Comparison of ENCODE assay signal across 24 cellular contexts in the genomic region with DNA sequence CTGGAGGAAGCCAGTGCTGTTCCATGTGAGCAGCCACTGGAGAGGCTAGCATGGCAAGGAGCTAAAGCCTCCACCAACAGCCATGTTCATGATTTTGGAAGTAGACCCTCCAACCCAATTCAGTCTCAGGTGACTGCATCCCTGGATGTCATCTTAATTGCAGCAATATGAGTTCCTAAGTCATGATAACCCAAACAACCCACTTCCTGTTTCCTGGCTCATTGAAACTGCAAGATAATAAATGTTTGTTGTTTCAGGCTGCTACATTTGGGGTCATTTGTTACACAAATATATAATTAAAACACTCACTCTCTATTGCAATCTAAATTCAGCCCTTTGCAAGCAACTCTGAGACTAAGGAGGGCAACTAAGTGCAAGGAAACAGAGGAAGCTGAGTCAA.
DNase-seq lines count a peak whose midpoint lies in the region; ATAC-seq lines count a peak whose summit lies in the region.
"Had no signal": no experiment of that assay in that cellular context is flagged by ENCODE, and none has a peak within 500 bp of the region (broad histone marks: within the 10 kb centered on the region; RNA-seq: fewer than 3 reads in every experiment).

No MANE protein-coding gene starts in this region.

- DNase-seq in NOMO-1 treated with DMSO at 0.1 percent for 48 hours (lab: John Stamatoyannopoulos, UW; ENCODE audit: unreplicated experiment) (peak; percentile 5), NOMO-1 (lab: John Stamatoyannopoulos, UW; ENCODE audit: unreplicated experiment in 2 of 2) (no peak), NCI-H748 (lab: John Stamatoyannopoulos, UW; ENCODE audit: unreplicated experiment) (peak; percentile 78), dermis blood vessel endothelial cell (peak; percentile 2), aorta (no peak), HuH-7.5 (ENCODE audit: low spot score) (no peak), SJCRH30 (no peak)
- DNase-seq: AML-193; Caco-2; CD8-positive, alpha-beta T cell; HCEC 1CT; IMR-90; MM.1S; NCI-H1048; NCI-H187; NCI-H2081 treated with DMSO at 0.1 percent for 48 hours; NCI-H524; PC-3 had no signal

- H3K4me1 ChIP-seq in aorta (ENCODE audit: control insufficient read depth in 1 of 2, insufficient read depth in 2 of 2, low read length in 2 of 2) (peaks cover 0 to 7% of the 10 kb centered on the region in 2 donors), SJCRH30 (no peaks in the 10 kb centered on the region)
- H3K4me1 ChIP-seq: A549, Caco-2 had no signal

- intact Hi-C loops in aorta (cut with DNase I) = loop anchor here in 1 of 2 donors (5.0 kb wide), 1 partner anchor 164 kb away; no protein-coding TSS in a partner anchor

- no peak for ATAC-seq in aorta (ENCODE audit: low FRiP score)
- no peak for ATAC-seq in HG03439 (IDR thresholded peaks at IDR 0.05; ENCODE audit: unreplicated experiment)
- ATAC-seq: A549; CD8-positive, alpha-beta T cell; GM23338; PC-3 had no signal

- H3K9me3 ChIP-seq in aorta (ENCODE audit: control insufficient read depth, low read length) = no peaks in the 10 kb centered on the region
- H3K9me3 ChIP-seq in SJCRH30 (replicated peaks) = no peaks in the 10 kb centered on the region
- H3K9me3 ChIP-seq: A549, Caco-2, SJSA1 had no signal

- H3K36me3 ChIP-seq in aorta (ENCODE audit: control insufficient read depth in 1 of 2, insufficient read depth in 2 of 2, low read length in 1 of 2) = no peaks in the 10 kb centered on the region
- no peaks in the 10 kb centered on the region for H3K36me3 ChIP-seq in SJCRH30
- H3K36me3 ChIP-seq: SJSA1 had no signal

- no peak overlapping the region for H3K4me3 ChIP-seq in aorta (ENCODE audit: low read length in 2 of 2)
- H3K4me3 ChIP-seq in SJCRH30 = no peak overlapping the region
- H3K4me3 ChIP-seq: A549, GM23338, SJSA1 had no signal

- H3K27me3 ChIP-seq in aorta (ENCODE audit: control insufficient read depth in 1 of 2, insufficient read depth in 2 of 2, low read length in 1 of 2) (no peaks in the 10 kb centered on the region), SJCRH30 (no peaks in the 10 kb centered on the region)
- H3K27me3 ChIP-seq: SJSA1 had no signal

- H3K27ac ChIP-seq in aorta (ENCODE audit: low read depth in 1 of 2, low read length in 2 of 2) (peak overlapping the region; percentile 63 to 82), SJCRH30 (no peak overlapping the region)
- H3K27ac ChIP-seq: A549, C4-2B, KMS-11, SJSA1 had no signal

Comparison
In these comparisons a context has a peak if more than half of its experiments do, and no peak if none do; other contexts are left out.
1. DNase-seq: peak in NOMO-1 treated with DMSO at 0.1 percent for 48 hours (single experiment), NCI-H748 (single experiment) and dermis blood vessel endothelial cell (single experiment); none in NOMO-1 (0 of 2), aorta (0 of 2), HuH-7.5 (single experiment) and SJCRH30 (0 of 2).